Comparison of ENCODE assay signal across 23 cellular contexts in genomic region chr20:44006578-44006977, GRCh38.
DNase-seq lines count a peak whose midpoint lies in the region; ATAC-seq, FAIRE-seq and TF ChIP-seq lines count a peak whose summit lies in the region.
"Had no signal": no experiment of that assay in that cellular context is flagged by ENCODE, and none has a peak within 500 bp of the region (broad histone marks: within the 10 kb centered on the region; RNA-seq: fewer than 3 reads in every experiment).

No MANE protein-coding gene starts in this region.

- no peak overlapping the region for H2BK120ac ChIP-seq in mesendoderm (ENCODE audit: low read depth, low read length)

- no peaks in the 10 kb centered on the region for H3K79me2 ChIP-seq in K562 (ENCODE audit: control insufficient read depth, insufficient read depth, low read length)
- H3K79me2 ChIP-seq in mesendoderm (ENCODE audit: control insufficient read depth, insufficient read depth, low read length): no peaks in the 10 kb centered on the region

- H3K9me3 ChIP-seq in Caco-2 (no peaks in the 10 kb centered on the region), K562 (replicated peaks; ENCODE audit: control insufficient read depth, insufficient read depth, low read depth, low read length) (no peaks in the 10 kb centered on the region), ascending aorta (no peaks in the 10 kb centered on the region)
- H3K9me3 ChIP-seq: BE2C, SJSA1 had no signal

- H3K9me1 ChIP-seq in K562 (ENCODE audit: control insufficient read depth, insufficient read depth, low read length): no peaks in the 10 kb centered on the region

- H4K20me1 ChIP-seq in K562 (replicated peaks; ENCODE audit: control insufficient read depth, insufficient read depth, low read length): no peaks in the 10 kb centered on the region; the same call in 1 of the 2 replicates

- H2BK15ac ChIP-seq in mesendoderm (replicated peaks; ENCODE audit: low read depth): no peak overlapping the region

- intact Hi-C loops in Caco-2 (cut with micrococcal nuclease; ENCODE audit: unreplicated experiment): no loop called here
- intact Hi-C loops in K562 (cut with micrococcal nuclease): no loop called here
- intact Hi-C loops in ascending aorta (cut with DNase I): no loop called here

- TF ChIP-seq POLR2A in K562 (conservative IDR thresholded peaks at IDR 0.05): no peak

- no peak overlapping the region for H3K23ac ChIP-seq in mesendoderm (ENCODE audit: low read length)

- TF ChIP-seq RAD21 in K562 (CRISPR knock-in tag; conservative IDR thresholded peaks at IDR 0.05 in 1 of 2, IDR thresholded peaks at IDR 0.05 in 1 of 2): peak; percentile 25 to 38; a peak in 3 of 4 replicates

- TF ChIP-seq EP300 in K562 (IDR thresholded peaks at IDR 0.05; ENCODE audit: low read length): peak; percentile 29; the same call in 1 of the 2 replicates

- H4K8ac ChIP-seq in mesendoderm (ENCODE audit: low read depth, low read length): no peak overlapping the region

- no TSS peak for BruUV-seq in Caco-2 (replicated peaks; lab: Mats Ljungman, UMichigan)
- no TSS peak for BruUV-seq in K562 (replicated peaks; lab: Mats Ljungman, UMichigan)

- POLR2A ChIA-PET in Caco-2 (lab: Charles Lee) (no interaction called here), K562 (lab: Yijun Ruan, JAX) (no interaction called here)

- no peaks in the 10 kb centered on the region for H3K4me1 Mint-ChIP-seq in Caco-2 (ENCODE audit: low read depth, unreplicated experiment)

- no peak overlapping the region for H4K5ac ChIP-seq in mesendoderm (ENCODE audit: low read length)

- H3K4me3 ChIP-seq in Caco-2 (ENCODE audit: low read depth, low read length) (no peak overlapping the region), K562 (no peak overlapping the region), mesendoderm (ENCODE audit: low read length) (no peak overlapping the region), ascending aorta (no peak overlapping the region)
- H3K4me3 ChIP-seq: SJSA1 had no signal

- H3K36me3 ChIP-seq in Caco-2 (ENCODE audit: control insufficient read depth, insufficient read depth, low read length): no peaks in the 10 kb centered on the region
- no peaks in the 10 kb centered on the region for H3K36me3 ChIP-seq in K562 (ENCODE audit: control insufficient read depth, insufficient read depth, low read length)
- no peaks in the 10 kb centered on the region for H3K36me3 ChIP-seq in mesendoderm (ENCODE audit: control insufficient read depth, insufficient read depth, low read length)
- H3K36me3 ChIP-seq in ascending aorta: no peaks in the 10 kb centered on the region
- H3K36me3 ChIP-seq: BE2C had no signal

- WGBS in K562 (ENCODE audit: insufficient coverage, low coverage, missing lambda C conversion rate): 3% methylated on average over 9 of the region's 9 CpGs
- no CpG with 5 or more reads among the region's 9 CpGs for WGBS in mesendoderm (ENCODE audit: extremely low coverage, insufficient coverage, low lambda C conversion rate)

- H3K36me3 Mint-ChIP-seq in Caco-2 (ENCODE audit: insufficient read depth, unreplicated experiment): no peaks in the 10 kb centered on the region

- peak in 1 of 2 experiments; percentile 23 for TF ChIP-seq CTCF in Caco-2 (IDR thresholded peaks at IDR 0.05; ENCODE audit: insufficient read depth in 1 of 2, low read depth in 1 of 2, low read length in 1 of 2, severe bottlenecking in 1 of 2, unreplicated experiment in 1 of 2)
- 0 out of 3 replicates have a peak, but pooled peaks have one; percentile 16 for TF ChIP-seq CTCF in GM12872 (IDR thresholded peaks at IDR 0.05; ENCODE audit: insufficient read depth, low read depth, low read length)
- peak; percentile 16 to 39 (median 30); a peak in 3 of 6 replicates for TF ChIP-seq CTCF in K562 (IDR thresholded peaks at IDR 0.05 in 2 of 3, conservative IDR thresholded peaks at IDR 0.05 in 1 of 3; ENCODE audit: insufficient read depth in 2 of 3, low read depth in 1 of 3, low read length in 3 of 3)
- TF ChIP-seq CTCF in ascending aorta (IDR thresholded peaks at IDR 0.05): no peak

- H3K27ac Mint-ChIP-seq in Caco-2 (ENCODE audit: unreplicated experiment): no peak overlapping the region

- FAIRE-seq in K562 (lab: Jason Lieb, UNC): no peak
- FAIRE-seq: G401.6, GM18507, H1, RCC 7860 had no signal

- no peak overlapping the region for H2AK5ac ChIP-seq in mesendoderm (ENCODE audit: low read length)

- no peak overlapping the region for H3K4me3 Mint-ChIP-seq in Caco-2 (ENCODE audit: unreplicated experiment)

- H3K27me3 Mint-ChIP-seq in Caco-2 (ENCODE audit: insufficient read depth, unreplicated experiment): peaks cover 27% of the 10 kb centered on the region

- peak; percentile 40 to 53 for DNase-seq in Caco-2
- peak; percentile 24 to 50 (median 37) for DNase-seq in K562 (ENCODE audit: extremely low read depth in 1 of 4, low spot score in 3 of 4)
- DNase-seq in mesendoderm: peak; percentile 60
- no peak for DNase-seq in ascending aorta (ENCODE audit: low spot score in 2 of 2)
- DNase-seq in NCI-H2107 treated with DMSO at 0.1 percent for 48 hours (lab: John Stamatoyannopoulos, UW; ENCODE audit: unreplicated experiment): no peak
- DNase-seq: BE2C, DND-41, KG1, NCI-H1105, NCI-H2029 treated with DMSO at 0.1 percent for 48 hours, NCI-H2171 treated with DMSO at 0.1 percent for 48 hours, NCI-H446, NCI-H526 treated with DMSO at 0.1 percent for 48 hours, OCI-M1 had no signal

- H3K27ac ChIP-seq in K562 (ENCODE audit: extremely low read depth, low read depth, low read length) (no peak overlapping the region), mesendoderm (ENCODE audit: low read depth, low read length) (no peak overlapping the region), ascending aorta (no peak overlapping the region)
- H3K27ac ChIP-seq: SJSA1 had no signal

- H3K4me1 ChIP-seq in Caco-2 (no peaks in the 10 kb centered on the region), K562 (replicated peaks in 1 of 2; ENCODE audit: control insufficient read depth in 2 of 2, insufficient read depth in 2 of 2, low read length in 2 of 2) (peaks cover 12 to 21% of the 10 kb centered on the region in 2 experiments; a peak in 4 of 5 replicates), mesendoderm (ENCODE audit: control insufficient read depth, low read depth, low read length) (no peaks in the 10 kb centered on the region), ascending aorta (no peaks in the 10 kb centered on the region)

- H2BK5ac ChIP-seq in mesendoderm (ENCODE audit: low read length): no peak overlapping the region

- ATAC-seq in K562: peak; percentile 73
- no peak for ATAC-seq in GM21367 (IDR thresholded peaks at IDR 0.05; ENCODE audit: unreplicated experiment)
- ATAC-seq in GM19397 (IDR thresholded peaks at IDR 0.05; ENCODE audit: unreplicated experiment): no peak
- ATAC-seq: Right ventricle myocardium inferior had no signal

- H3K56ac ChIP-seq in mesendoderm (ENCODE audit: low read length): no peak overlapping the region

- no peaks in the 10 kb centered on the region for H3K79me1 ChIP-seq in mesendoderm (ENCODE audit: low read length)

- H3K9ac ChIP-seq in K562 (ENCODE audit: insufficient read depth in 1 of 2, low read depth in 2 of 2, low read length in 2 of 2) (no peak overlapping the region), mesendoderm (ENCODE audit: low read length) (no peak overlapping the region)

- in situ Hi-C loops in K562 (cut with MboI): no loop called here

- H3K27me3 ChIP-seq in Caco-2 (replicated peaks; ENCODE audit: control insufficient read depth, insufficient read depth, low read length): no peaks in the 10 kb centered on the region; the same call in none of the 2 replicates
- peaks cover 2 to 27% of the 10 kb centered on the region in 2 experiments; a peak in 3 of 5 replicates for H3K27me3 ChIP-seq in K562 (ENCODE audit: control insufficient read depth in 2 of 2, insufficient read depth in 2 of 2, low read length in 2 of 2)
- H3K27me3 ChIP-seq in mesendoderm (ENCODE audit: insufficient read depth, low read length, poor library complexity): no peaks in the 10 kb centered on the region
- no peaks in the 10 kb centered on the region for H3K27me3 ChIP-seq in ascending aorta
- H3K27me3 ChIP-seq: BE2C, SJSA1 had no signal

- no peak overlapping the region for H2AFZ ChIP-seq in K562 (ENCODE audit: low read depth, low read length)

- no peaks in the 10 kb centered on the region for H3K9me3 Mint-ChIP-seq in Caco-2 (ENCODE audit: unreplicated experiment)

- H3K4me2 ChIP-seq in K562 (ENCODE audit: insufficient read depth, low read length): peak overlapping the region; percentile 10; the same call in 1 of the 2 replicates
- no peak overlapping the region for H3K4me2 ChIP-seq in mesendoderm (ENCODE audit: low read length)

- H3K4ac ChIP-seq in mesendoderm (ENCODE audit: low read depth, low read length): no peak overlapping the region

- CTCF ChIA-PET in Caco-2 (lab: Charles Lee) (no interaction called here), K562 (lab: Yijun Ruan, JAX; ENCODE audit: low intra/inter-chr PET ratio) (no interaction called here)

- H3K18ac ChIP-seq in mesendoderm (ENCODE audit: low read length): no peak overlapping the region

TF ChIP-seq in K562, 482 proteins besides CTCF, POLR2A, EP300 and RAD21 (continues in another document):
- no peak for TF ChIP-seq HDAC3 (IDR thresholded peaks at IDR 0.05; ENCODE audit: borderline replicate concordance, partially characterized antibody)
- TF ChIP-seq, protein P1, sequence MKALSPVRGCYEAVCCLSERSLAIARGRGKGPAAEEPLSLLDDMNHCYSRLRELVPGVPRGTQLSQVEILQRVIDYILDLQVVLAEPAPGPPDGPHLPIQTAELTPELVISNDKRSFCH (CRISPR knock-in tag; IDR thresholded peaks at IDR 0.05): no peak
- TF ChIP-seq, protein P1 (tag; IDR thresholded peaks at IDR 0.05): no peak
- TF ChIP-seq ZNF644 (tag; IDR thresholded peaks at IDR 0.05; ENCODE audit: low read depth): no peak
- TF ChIP-seq ZFP1 (CRISPR knock-in tag; IDR thresholded peaks at IDR 0.05): no peak
- TF ChIP-seq CHCHD3 (CRISPR knock-in tag; IDR thresholded peaks at IDR 0.05): no peak
- no peak for TF ChIP-seq WHSC1 (IDR thresholded peaks at IDR 0.05; ENCODE audit: low read length)
- TF ChIP-seq ZC3H8 (IDR thresholded peaks at IDR 0.05): no peak
- no peak for TF ChIP-seq ZNF174 (CRISPR knock-in tag; IDR thresholded peaks at IDR 0.05)
- no peak for TF ChIP-seq SMAD3 (CRISPR knock-in tag; conservative IDR thresholded peaks at IDR 0.05)
- TF ChIP-seq ZNF277 (CRISPR knock-in tag; IDR thresholded peaks at IDR 0.05; ENCODE audit: borderline replicate concordance): no peak

Comparison
In these comparisons a context has a peak if more than half of its experiments do, and no peak if none do; other contexts are left out.
1. DNase-seq: peak in Caco-2 (2 of 2), K562 (4 of 4) and mesendoderm (single experiment); none in ascending aorta (0 of 2) and NCI-H2107 treated with DMSO at 0.1 percent for 48 hours (single experiment).
2. CTCF ChIP-seq: peak in GM12872 (single experiment) and K562 (3 of 3); none in ascending aorta (0 of 3).